In the genomic region with DNA sequence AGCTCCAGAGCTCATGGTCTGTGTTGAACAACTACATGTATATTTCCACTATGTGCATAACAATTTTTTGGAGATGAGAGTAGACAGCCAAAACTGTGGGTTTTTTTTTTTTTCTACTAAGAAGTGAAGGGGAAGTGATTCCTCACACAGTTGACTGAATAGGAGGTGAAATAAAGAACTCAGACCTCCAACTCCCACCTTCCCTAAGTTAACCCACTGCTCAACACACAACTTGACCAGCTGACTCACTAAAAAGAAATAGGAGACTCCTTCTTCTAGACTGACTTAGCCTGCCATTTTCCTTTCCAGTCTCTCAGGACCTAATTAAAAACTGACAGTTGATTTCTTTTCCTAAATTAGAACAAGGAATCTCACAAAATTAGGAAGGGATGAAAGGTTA, we compare ENCODE assay signal across 1 cellular context.
TF ChIP-seq lines count a peak whose summit lies in the region.

No MANE protein-coding gene starts in this region.

TF ChIP-seq in K562, 482 proteins besides CTCF, POLR2A, EP300 and RAD21:
- no peak for TF ChIP-seq DACH1 (IDR thresholded peaks at IDR 0.05; ENCODE audit: partially characterized antibody)
- TF ChIP-seq RBM14 (IDR thresholded peaks at IDR 0.05; ENCODE audit: borderline replicate concordance, insufficient read depth, low read depth, low read length), result no peak
- TF ChIP-seq ZNF253 (CRISPR knock-in tag; conservative IDR thresholded peaks at IDR 0.05), result no peak
- no peak for TF ChIP-seq TSC22D4 (tag; IDR thresholded peaks at IDR 0.05)
- TF ChIP-seq DIDO1 (tag; IDR thresholded peaks at IDR 0.05; ENCODE audit: low read depth), result no peak
- TF ChIP-seq, protein P1, sequence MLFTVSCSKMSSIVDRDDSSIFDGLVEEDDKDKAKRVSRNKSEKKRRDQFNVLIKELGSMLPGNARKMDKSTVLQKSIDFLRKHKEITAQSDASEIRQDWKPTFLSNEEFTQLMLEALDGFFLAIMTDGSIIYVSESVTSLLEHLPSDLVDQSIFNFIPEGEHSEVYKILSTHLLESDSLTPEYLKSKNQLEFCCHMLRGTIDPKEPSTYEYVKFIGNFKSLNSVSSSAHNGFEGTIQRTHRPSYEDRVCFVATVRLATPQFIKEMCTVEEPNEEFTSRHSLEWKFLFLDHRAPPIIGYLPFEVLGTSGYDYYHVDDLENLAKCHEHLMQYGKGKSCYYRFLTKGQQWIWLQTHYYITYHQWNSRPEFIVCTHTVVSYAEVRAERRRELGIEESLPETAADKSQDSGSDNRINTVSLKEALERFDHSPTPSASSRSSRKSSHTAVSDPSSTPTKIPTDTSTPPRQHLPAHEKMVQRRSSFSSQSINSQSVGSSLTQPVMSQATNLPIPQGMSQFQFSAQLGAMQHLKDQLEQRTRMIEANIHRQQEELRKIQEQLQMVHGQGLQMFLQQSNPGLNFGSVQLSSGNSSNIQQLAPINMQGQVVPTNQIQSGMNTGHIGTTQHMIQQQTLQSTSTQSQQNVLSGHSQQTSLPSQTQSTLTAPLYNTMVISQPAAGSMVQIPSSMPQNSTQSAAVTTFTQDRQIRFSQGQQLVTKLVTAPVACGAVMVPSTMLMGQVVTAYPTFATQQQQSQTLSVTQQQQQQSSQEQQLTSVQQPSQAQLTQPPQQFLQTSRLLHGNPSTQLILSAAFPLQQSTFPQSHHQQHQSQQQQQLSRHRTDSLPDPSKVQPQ (CRISPR knock-in tag; IDR thresholded peaks at IDR 0.05; ENCODE audit: borderline replicate concordance), result no peak
- TF ChIP-seq POU5F1 (IDR thresholded peaks at IDR 0.05; ENCODE audit: borderline replicate concordance, low read depth, low read length, partially characterized antibody), result no peak
- TF ChIP-seq, protein P2, sequence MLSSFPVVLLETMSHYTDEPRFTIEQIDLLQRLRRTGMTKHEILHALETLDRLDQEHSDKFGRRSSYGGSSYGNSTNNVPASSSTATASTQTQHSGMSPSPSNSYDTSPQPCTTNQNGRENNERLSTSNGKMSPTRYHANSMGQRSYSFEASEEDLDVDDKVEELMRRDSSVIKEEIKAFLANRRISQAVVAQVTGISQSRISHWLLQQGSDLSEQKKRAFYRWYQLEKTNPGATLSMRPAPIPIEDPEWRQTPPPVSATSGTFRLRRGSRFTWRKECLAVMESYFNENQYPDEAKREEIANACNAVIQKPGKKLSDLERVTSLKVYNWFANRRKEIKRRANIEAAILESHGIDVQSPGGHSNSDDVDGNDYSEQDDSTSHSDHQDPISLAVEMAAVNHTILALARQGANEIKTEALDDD (IDR thresholded peaks at IDR 0.05), result peak; percentile 51; the same call in 1 of the 2 replicates
TF ChIP-seq in K562: peak in this region for 1.
